In the genomic region with DNA sequence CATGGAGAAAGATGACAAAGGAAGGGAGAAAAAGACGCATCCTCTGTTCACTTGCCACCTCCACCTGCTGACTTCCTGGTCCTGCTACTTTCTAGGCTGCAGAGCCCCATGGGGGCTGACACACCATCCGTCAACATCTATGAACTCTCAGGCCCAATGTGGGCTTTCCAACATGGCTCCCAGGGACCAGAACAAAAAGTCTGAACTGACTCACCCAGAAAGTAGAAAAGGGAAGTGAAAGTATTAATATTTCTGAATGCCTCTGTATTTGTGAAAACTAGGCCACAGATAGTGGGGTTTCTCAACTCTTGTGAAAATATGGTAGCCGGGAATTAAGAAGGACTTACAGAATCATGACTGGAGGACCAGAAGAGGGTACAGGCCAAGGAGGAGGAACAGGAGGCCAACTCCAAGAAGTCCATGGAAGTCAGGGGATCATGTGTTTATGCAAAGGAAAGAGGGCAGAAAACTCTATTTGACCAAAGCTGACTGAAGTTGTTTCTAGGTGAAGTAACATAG, we compare ENCODE assay signal across 10 cellular contexts.
DNase-seq lines count a peak whose midpoint lies in the region; ATAC-seq and TF ChIP-seq lines count a peak whose summit lies in the region.
"Had no signal": no experiment of that assay in that cellular context is flagged by ENCODE, and none has a peak within 500 bp of the region (broad histone marks: within the 10 kb centered on the region; RNA-seq: fewer than 3 reads in every experiment).

No MANE protein-coding gene starts in this region.

- peak overlapping the region; percentile 8 for H3K4me3 Mint-ChIP-seq in activated naive CD8-positive, alpha-beta T cell treated with anti-CD3 and anti-CD28 coated beads, Interleukin-2, amount 50 U/mL, for 24 hours
- H3K4me3 Mint-ChIP-seq: neural crest cell had no signal

- H3K27ac ChIP-seq in coronary artery, result no peak overlapping the region
- H3K27ac ChIP-seq: tibial nerve had no signal

- no peak overlapping the region for H3K4me3 ChIP-seq in coronary artery
- H3K4me3 ChIP-seq: tibial nerve had no signal

- H3K27ac Mint-ChIP-seq in activated naive CD8-positive, alpha-beta T cell treated with anti-CD3 and anti-CD28 coated beads, Interleukin-2, amount 50 U/mL, for 24 hours, result peak overlapping the region; percentile 67

- peak; percentile 38 for DNase-seq in activated naive CD8-positive, alpha-beta T cell treated with anti-CD3 and anti-CD28 coated beads, Interleukin-2, amount 50 U/mL, for 24 hours
- DNase-seq in OCI-M1 (lab: John Stamatoyannopoulos, UW) (no peak), occipital lobe (lab: John Stamatoyannopoulos, UW) (no peak), NCI-H2107 treated with DMSO at 0.1 percent for 48 hours (lab: John Stamatoyannopoulos, UW; ENCODE audit: unreplicated experiment) (no peak), coronary artery (ENCODE audit: low spot score) (no peak)

- no peaks in the 10 kb centered on the region for H3K27me3 Mint-ChIP-seq in activated naive CD8-positive, alpha-beta T cell treated with anti-CD3 and anti-CD28 coated beads, Interleukin-2, amount 50 U/mL, for 24 hours

- no peaks in the 10 kb centered on the region for H3K36me3 Mint-ChIP-seq in activated naive CD8-positive, alpha-beta T cell treated with anti-CD3 and anti-CD28 coated beads, Interleukin-2, amount 50 U/mL, for 24 hours (ENCODE audit: low read depth)

- ATAC-seq in GM18499 (IDR thresholded peaks at IDR 0.05; ENCODE audit: insufficient read depth, unreplicated experiment) (peak; percentile 93), GM21367 (IDR thresholded peaks at IDR 0.05; ENCODE audit: unreplicated experiment) (peak; percentile 88), HG03442 (IDR thresholded peaks at IDR 0.05; ENCODE audit: unreplicated experiment) (peak; percentile 98)
- peak; percentile 81 for ATAC-seq in activated naive CD8-positive, alpha-beta T cell treated with anti-CD3 and anti-CD28 coated beads, Interleukin-2, amount 50 U/mL, for 24 hours

- peaks cover 50% of the 10 kb centered on the region for H3K4me1 Mint-ChIP-seq in activated naive CD8-positive, alpha-beta T cell treated with anti-CD3 and anti-CD28 coated beads, Interleukin-2, amount 50 U/mL, for 24 hours
- H3K4me1 Mint-ChIP-seq: neural crest cell had no signal

- TF ChIP-seq CTCF in coronary artery (IDR thresholded peaks at IDR 0.05), result no peak

- H3K9me3 Mint-ChIP-seq in activated naive CD8-positive, alpha-beta T cell treated with anti-CD3 and anti-CD28 coated beads, Interleukin-2, amount 50 U/mL, for 24 hours, result peaks cover 8% of the 10 kb centered on the region
- H3K9me3 Mint-ChIP-seq: neural crest cell had no signal
